ENCODE assay signal across 1 cellular context in genomic region chr9:116318463-116319271, GRCh38.
A peak's percentile ranks its signal among the peaks of the same experiment; 100 is the strongest.
TF ChIP-seq lines count a peak whose summit lies in the region.

No MANE protein-coding gene starts in this region.

TF ChIP-seq in IMR-90, 13 proteins besides CTCF, POLR2A, EP300 and RAD21 (continued from another document):
- TF ChIP-seq ELK1 (IDR thresholded peaks at IDR 0.05; ENCODE audit: borderline replicate concordance, low read depth, low read length) (no peak), SMC3 (IDR thresholded peaks at IDR 0.05; ENCODE audit: low read depth, low read length) (no peak), MXI1 (IDR thresholded peaks at IDR 0.05; ENCODE audit: borderline replicate concordance, low read depth, low read length) (peak; percentile 74; the same call in 1 of the 2 replicates), CHD1 (IDR thresholded peaks at IDR 0.05; ENCODE audit: low read depth, low read length) (no peak), BHLHE40 (IDR thresholded peaks at IDR 0.05; ENCODE audit: low read depth, low read length) (peak; percentile 34; the same call in 1 of the 2 replicates), RCOR1 (IDR thresholded peaks at IDR 0.05; ENCODE audit: insufficient replicate concordance, low read length) (no peak)
